ENCODE assay signal across 34 cellular contexts in genomic region chr15:32786906-32787305, GRCh38.
"Had no signal": no experiment of that assay in that cellular context is flagged by ENCODE, and none has a peak within 500 bp of the region (broad histone marks: within the 10 kb centered on the region; RNA-seq: fewer than 3 reads in every experiment).

No MANE protein-coding gene starts in this region.

- H3K4me3 ChIP-seq: ascending aorta, gastrocnemius medialis, left lung, lower lobe of right lung, pancreas, prostate gland, sigmoid colon, smooth muscle cell, stomach, thyroid gland, upper lobe of left lung had no signal

- H3K4me1 Mint-ChIP-seq: activated B cell treated with CpG ODN at 0.5 μM for 24 hours; activated CD8-positive, alpha-beta memory T cell treated with anti-CD3 and anti-CD28 coated beads, Interleukin-2, amount 10 ng/mL, durations not matched to agents 7 days and 5 days; activated naive CD8-positive, alpha-beta T cell treated with anti-CD3 and anti-CD28 coated beads, Interleukin-2, amount 10 ng/mL, durations not matched to agents 7 days and 5 days; naive thymus-derived CD4-positive, alpha-beta T cell; stimulated activated naive B cell treated with anti-CD40 and anti-IgM and Interleukin-4, amounts not matched to agents 10 μg/mL and 1 μg/mL and 100 μg/mL, for 72 hours had no signal

- H3K4me2 ChIP-seq: smooth muscle cell had no signal

- FAIRE-seq: islet of Langerhans, pancreas had no signal

- H3K27me3 Mint-ChIP-seq: dendritic cell treated with granulocyte-macrophage colony-stimulating factor and Interleukin-4, amounts not matched to agents 40 ng/mL and 50 ng/mL, for 4 days had no signal

- DNase-seq: activated B cell treated with CpG ODN at 0.5 μM for 24 hours; activated CD8-positive, alpha-beta memory T cell treated with anti-CD3 and anti-CD28 coated beads, Interleukin-2, amount 10 ng/mL, durations not matched to agents 7 days and 5 days; activated CD8-positive, alpha-beta T cell treated with anti-CD3 and anti-CD28 coated beads, Interleukin-2, amount 10 ng/mL, durations not matched to agents 7 days and 5 days; activated effector memory CD4-positive, alpha-beta T cell treated with anti-CD3 and anti-CD28 coated beads, Interleukin-2, amount 50 U/mL, for 16 hours; activated naive CD4-positive, alpha-beta T cell treated with anti-CD3 and anti-CD28 coated beads for 36 hours; activated naive CD8-positive, alpha-beta T cell treated with anti-CD3 and anti-CD28 coated beads, Interleukin-2, amount 10 ng/mL, durations not matched to agents 7 days and 5 days; activated T-cell treated with anti-CD3 and anti-CD28 coated beads for 4 hours; caudate nucleus; effector CD4-positive, alpha-beta T cell; gastrocnemius medialis; glutamatergic neuron; left lung; lower lobe of right lung; naive thymus-derived CD4-positive, alpha-beta T cell; nucleus accumbens; pancreas; retina; sigmoid colon; stimulated activated CD4-positive, alpha-beta T cell treated with anti-CD3 and anti-CD28 coated beads, Interleukin-1b, Interleukin-23, amount 100 ng/mL, for 48 hours; stimulated activated CD4-positive, alpha-beta T cell treated with anti-CD3 and anti-CD28 coated beads, Interleukin-4, amount 100 ng/mL, for 4 hours; stimulated activated CD8-positive, alpha-beta memory T cell treated with anti-CD3 and anti-CD28 coated beads, Interleukin-4, amount 100 ng/mL, for 48 hours; stimulated activated naive B cell treated with anti-CD40 and anti-IgM and Interleukin-4, amounts not matched to agents 10 μg/mL and 1 μg/mL and 100 μg/mL, for 72 hours; stomach; T-helper 1 cell; thyroid gland; upper lobe of left lung had no signal

- H3K27ac Mint-ChIP-seq: activated B cell treated with CpG ODN at 0.5 μM for 24 hours; activated CD8-positive, alpha-beta memory T cell treated with anti-CD3 and anti-CD28 coated beads, Interleukin-2, amount 10 ng/mL, durations not matched to agents 7 days and 5 days; activated CD8-positive, alpha-beta T cell treated with anti-CD3 and anti-CD28 coated beads, Interleukin-2, amount 10 ng/mL, durations not matched to agents 7 days and 5 days; activated naive CD4-positive, alpha-beta T cell treated with anti-CD3 and anti-CD28 coated beads for 36 hours; activated naive CD8-positive, alpha-beta T cell treated with anti-CD3 and anti-CD28 coated beads, Interleukin-2, amount 10 ng/mL, durations not matched to agents 7 days and 5 days; activated T-helper 1 cell treated with anti-CD3 and anti-CD28 coated beads, Interleukin-12 subunit alpha, Interleukin-12 subunit beta, Interleukin-2, Interleukin-4 antibody, amounts not matched to agents 30 ng/mL and 10 ng/mL and 1 ng/mL, durations not matched to agents 14 hours and 24 hours and 36 hours; dendritic cell treated with granulocyte-macrophage colony-stimulating factor and Interleukin-4, amounts not matched to agents 40 ng/mL and 50 ng/mL, for 4 days; naive thymus-derived CD4-positive, alpha-beta T cell; stimulated activated naive B cell treated with anti-CD40 and anti-IgM and Interleukin-4, amounts not matched to agents 10 μg/mL and 1 μg/mL and 100 μg/mL, for 72 hours; T-helper 2 cell treated with Interferon-gamma antibody and Interleukin-4, amounts not matched to agents 5 μg/mL and 100 μg/mL, for 36 hours had no signal

- H3K27ac ChIP-seq: ascending aorta, gastrocnemius medialis, left lung, lower lobe of right lung, pancreas, prostate gland, sigmoid colon, stomach, thyroid gland, upper lobe of left lung had no signal

- H3K36me3 ChIP-seq: ascending aorta, gastrocnemius medialis, lower lobe of right lung, pancreas, prostate gland, sigmoid colon, stomach, thyroid gland, upper lobe of left lung had no signal

- H3K9me3 Mint-ChIP-seq: activated B cell treated with CpG ODN at 0.5 μM for 24 hours; activated naive CD4-positive, alpha-beta T cell treated with anti-CD3 and anti-CD28 coated beads for 36 hours; activated naive CD8-positive, alpha-beta T cell treated with anti-CD3 and anti-CD28 coated beads, Interleukin-2, amount 10 ng/mL, durations not matched to agents 7 days and 5 days; activated T-helper 1 cell treated with anti-CD3 and anti-CD28 coated beads, Interleukin-12 subunit alpha, Interleukin-12 subunit beta, Interleukin-2, Interleukin-4 antibody, amounts not matched to agents 30 ng/mL and 10 ng/mL and 1 ng/mL, durations not matched to agents 14 hours and 24 hours and 36 hours; dendritic cell treated with granulocyte-macrophage colony-stimulating factor and Interleukin-4, amounts not matched to agents 40 ng/mL and 50 ng/mL, for 4 days; stimulated activated naive B cell treated with anti-CD40 and anti-IgM and Interleukin-4, amounts not matched to agents 10 μg/mL and 1 μg/mL and 100 μg/mL, for 72 hours; T-helper 2 cell treated with Interferon-gamma antibody and Interleukin-4, amounts not matched to agents 5 μg/mL and 100 μg/mL, for 36 hours had no signal

- H3K4me1 ChIP-seq: ascending aorta, gastrocnemius medialis, left lung, lower lobe of right lung, pancreas, prostate gland, sigmoid colon, stomach, upper lobe of left lung had no signal

- H3K36me3 Mint-ChIP-seq: activated CD8-positive, alpha-beta memory T cell treated with anti-CD3 and anti-CD28 coated beads, Interleukin-2, amount 10 ng/mL, durations not matched to agents 7 days and 5 days; activated naive CD8-positive, alpha-beta T cell treated with anti-CD3 and anti-CD28 coated beads, Interleukin-2, amount 10 ng/mL, durations not matched to agents 7 days and 5 days; stimulated activated naive B cell treated with anti-CD40 and anti-IgM and Interleukin-4, amounts not matched to agents 10 μg/mL and 1 μg/mL and 100 μg/mL, for 72 hours had no signal

- H3K4me3 Mint-ChIP-seq: activated B cell treated with CpG ODN at 0.5 μM for 24 hours; activated CD8-positive, alpha-beta memory T cell treated with anti-CD3 and anti-CD28 coated beads, Interleukin-2, amount 10 ng/mL, durations not matched to agents 7 days and 5 days; activated CD8-positive, alpha-beta T cell treated with anti-CD3 and anti-CD28 coated beads, Interleukin-2, amount 10 ng/mL, durations not matched to agents 7 days and 5 days; activated naive CD4-positive, alpha-beta T cell treated with anti-CD3 and anti-CD28 coated beads for 36 hours; activated naive CD8-positive, alpha-beta T cell treated with anti-CD3 and anti-CD28 coated beads, Interleukin-2, amount 10 ng/mL, durations not matched to agents 7 days and 5 days; activated T-helper 1 cell treated with anti-CD3 and anti-CD28 coated beads, Interleukin-12 subunit alpha, Interleukin-12 subunit beta, Interleukin-2, Interleukin-4 antibody, amounts not matched to agents 30 ng/mL and 10 ng/mL and 1 ng/mL, durations not matched to agents 14 hours and 24 hours and 36 hours; dendritic cell treated with granulocyte-macrophage colony-stimulating factor and Interleukin-4, amounts not matched to agents 40 ng/mL and 50 ng/mL, for 4 days; naive thymus-derived CD4-positive, alpha-beta T cell; neural crest cell; stimulated activated naive B cell treated with anti-CD40 and anti-IgM and Interleukin-4, amounts not matched to agents 10 μg/mL and 1 μg/mL and 100 μg/mL, for 72 hours; T-helper 2 cell treated with Interferon-gamma antibody and Interleukin-4, amounts not matched to agents 5 μg/mL and 100 μg/mL, for 36 hours had no signal

- ATAC-seq: activated CD8-positive, alpha-beta memory T cell treated with anti-CD3 and anti-CD28 coated beads, Interleukin-2, amount 10 ng/mL, durations not matched to agents 7 days and 5 days; activated CD8-positive, alpha-beta T cell treated with anti-CD3 and anti-CD28 coated beads, Interleukin-2, amount 10 ng/mL, durations not matched to agents 7 days and 5 days; gastrocnemius medialis; left lung; lower lobe of right lung; naive thymus-derived CD4-positive, alpha-beta T cell; pancreas; stimulated activated naive B cell treated with anti-CD40 and anti-IgM and Interleukin-4, amounts not matched to agents 10 μg/mL and 1 μg/mL and 100 μg/mL, for 72 hours had no signal

- H3K27me3 ChIP-seq: ascending aorta, gastrocnemius medialis, left lung, pancreas, sigmoid colon, stomach, thyroid gland, upper lobe of left lung had no signal

- H3K9me3 ChIP-seq: ascending aorta, gastrocnemius medialis, left lung, lower lobe of right lung, pancreas, prostate gland, sigmoid colon, stomach, thyroid gland, upper lobe of left lung had no signal
